Comparison of ENCODE assay signal across 8 cellular contexts in the genomic region with DNA sequence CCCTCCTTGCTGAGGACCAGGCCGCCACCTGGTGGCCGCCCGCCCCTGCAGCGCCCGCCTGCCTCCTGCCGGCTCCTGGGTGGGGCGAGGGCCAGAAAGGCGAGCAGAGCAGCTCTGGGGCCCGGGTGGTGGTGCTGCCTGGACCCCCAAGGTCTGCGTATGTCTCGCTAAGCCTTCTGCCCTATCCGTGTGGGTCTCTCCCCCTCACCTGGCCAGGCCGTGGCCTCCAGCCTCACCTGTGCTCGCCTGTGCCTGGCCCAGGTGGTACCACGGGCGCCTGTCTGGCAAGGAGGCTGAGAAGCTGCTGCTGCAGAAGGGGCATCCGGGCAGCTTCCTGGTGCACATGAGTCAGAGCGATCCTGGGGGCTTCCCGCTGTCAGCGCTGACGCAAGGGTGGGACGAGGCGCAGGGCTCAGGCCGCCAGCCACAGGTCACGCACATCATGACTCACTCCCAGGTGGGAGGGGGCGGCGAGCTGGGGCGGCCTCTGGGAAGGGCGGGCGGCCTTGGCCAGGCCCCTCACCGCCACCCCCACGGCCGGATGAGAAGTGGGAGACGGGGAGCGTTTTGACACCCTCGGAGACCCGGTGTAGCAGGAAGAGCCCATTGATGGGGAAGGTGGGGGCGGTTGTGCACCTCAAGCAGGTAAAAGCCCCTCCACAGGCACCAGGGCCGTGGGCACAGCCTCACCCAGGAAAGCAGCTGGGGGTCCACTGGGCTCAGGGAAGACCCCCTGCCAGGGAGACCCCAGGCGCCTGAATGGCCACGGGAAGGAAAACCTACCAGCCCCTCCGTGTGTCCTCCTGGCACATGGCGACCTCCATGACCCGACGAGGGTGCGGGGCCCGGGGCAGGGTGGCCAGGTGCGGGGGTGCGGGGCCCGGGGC. TPM values are rescaled to one million over a fixed set of nuclear protein-coding genes. Genes with fewer than 3 reads are reported as not detected.
DNase-seq lines count a peak whose midpoint lies in the region; ATAC-seq, FAIRE-seq and TF ChIP-seq lines count a peak whose summit lies in the region.

No MANE protein-coding gene starts in this region.

- no peaks in the 10 kb centered on the region for H3K36me3 Mint-ChIP-seq in neural crest cell (ENCODE audit: low read depth)

- H3K27ac Mint-ChIP-seq in neural crest cell (ENCODE audit: unreplicated experiment), result no peak overlapping the region

- no peak for TF ChIP-seq POLR2A in A549 (IDR thresholded peaks at IDR 0.05; ENCODE audit: low read length)

- H3K9me3 ChIP-seq in A549, result no peaks in the 10 kb centered on the region
- no peaks in the 10 kb centered on the region for H3K9me3 ChIP-seq in thoracic aorta

- H3K4me3 Mint-ChIP-seq in neural crest cell, result no peak overlapping the region

- TF ChIP-seq RAD21 in A549 (conservative IDR thresholded peaks at IDR 0.05 in 1 of 2, IDR thresholded peaks at IDR 0.05 in 1 of 2), result peak; percentile 68 to 81

- no peaks in the 10 kb centered on the region for H3K36me3 ChIP-seq in thoracic aorta

- DNase-seq in A549 (ENCODE audit: low read depth in 1 of 2, low spot score in 1 of 2), result peak; percentile 67 to 78
- DNase-seq in NK-92 treated with Interleukin-12 subunit alpha and Interleukin-12 subunit beta, amount 100 ng/mL, for 24 hours (lab: John Stamatoyannopoulos, UW), result peak; percentile 96
- DNase-seq in activated CD8-positive, alpha-beta memory T cell treated with anti-CD3 and anti-CD28 coated beads, Interleukin-2, amount 50 U/mL, for 1 hour (ENCODE audit: extremely low read depth), result peak; percentile 88
- DNase-seq in epithelial cell of esophagus (ENCODE audit: low read depth), result peak; percentile 68
- peak; percentile 62 for DNase-seq in neural crest cell (ENCODE audit: low read depth, low spot score)
- no peak for DNase-seq in thoracic aorta (ENCODE audit: low spot score)

- H3K27ac ChIP-seq in A549, result peak overlapping the region; percentile 76 to 88
- no peak overlapping the region for H3K27ac ChIP-seq in thoracic aorta

- TF ChIP-seq EP300 in A549 (IDR thresholded peaks at IDR 0.05), result peak in 1 of 2 experiments; percentile 68; a peak in 2 of 5 replicates

- TF ChIP-seq CTCF in A549 (IDR thresholded peaks at IDR 0.05), result peak; percentile 78
- TF ChIP-seq CTCF in epithelial cell of esophagus (IDR thresholded peaks at IDR 0.05; ENCODE audit: insufficient read depth, low read depth, low read length, missing control alignments), result peak; percentile 65
- TF ChIP-seq CTCF in neural crest cell (conservative IDR thresholded peaks at IDR 0.05), result peak; percentile 86
- TF ChIP-seq CTCF in thoracic aorta (IDR thresholded peaks at IDR 0.05), result peak; percentile 84

- H3K4me3 ChIP-seq in A549, result peak overlapping the region; percentile 32; the same call in 2 of the 3 replicates
- no peak overlapping the region for H3K4me3 ChIP-seq in epithelial cell of esophagus (ENCODE audit: low read length)
- no peak overlapping the region for H3K4me3 ChIP-seq in thoracic aorta

- H3K4me1 Mint-ChIP-seq in neural crest cell, result no peaks in the 10 kb centered on the region

- peaks cover 53% of the 10 kb centered on the region for H3K27me3 Mint-ChIP-seq in neural crest cell (ENCODE audit: low read depth)

- peak overlapping the region; percentile 95 for H3K4me2 ChIP-seq in A549

- POLR2A ChIA-PET in A549 (lab: Yijun Ruan, JAX), result interaction anchor here (0.6 to 1.0 kb wide), 4 partner anchors 15 to 160 kb away, joined by 3 to 5 read pairs (median 4); a partner anchor contains a TSS

- ATAC-seq in A549, result peak; percentile 58 to 82
- ATAC-seq in GM18502 (IDR thresholded peaks at IDR 0.05; ENCODE audit: poor library complexity, unreplicated experiment), result peak; percentile 53
- peak; percentile 44 for ATAC-seq in HG02973 (IDR thresholded peaks at IDR 0.05; ENCODE audit: unreplicated experiment)
- ATAC-seq in thoracic aorta (ENCODE audit: insufficient number of reproducible peaks, low FRiP score, low read depth), result no peak

- peaks cover 15% of the 10 kb centered on the region for H3K27me3 ChIP-seq in thoracic aorta (replicated peaks; ENCODE audit: insufficient read depth)

- FAIRE-seq in A549 (lab: Jason Lieb, UNC), result no peak

- 31% methylated on average over 3 of the region's 50 CpGs for WGBS in A549 (ENCODE audit: missing lambda C conversion rate)

- peaks cover 36% of the 10 kb centered on the region for H3K4me1 ChIP-seq in A549
- peaks cover 5 to 23% of the 10 kb centered on the region in 2 donors for H3K4me1 ChIP-seq in thoracic aorta (ENCODE audit: control insufficient read depth in 1 of 2, low read depth in 2 of 2)

- no peaks in the 10 kb centered on the region for H3K9me3 Mint-ChIP-seq in neural crest cell

- CTCF ChIA-PET in A549 (lab: Yijun Ruan, JAX), result interaction anchor here (0.8 to 8.8 kb wide), 28 partner anchors 8 to 235 kb away, joined by 3 to 126 read pairs (median 5); a partner anchor contains a TSS

TF ChIP-seq in A549, 52 proteins besides CTCF, POLR2A, EP300 and RAD21 (continues in another document):
- no peak for TF ChIP-seq ZFP36 (IDR thresholded peaks at IDR 0.05; ENCODE audit: borderline replicate concordance, partially characterized antibody)
- no peak for TF ChIP-seq CHD2 (IDR thresholded peaks at IDR 0.05; ENCODE audit: low read length, partially characterized antibody)
- TF ChIP-seq CBX8 (IDR thresholded peaks at IDR 0.05), result no peak
- no peak for TF ChIP-seq MAZ (IDR thresholded peaks at IDR 0.05; ENCODE audit: borderline replicate concordance, low read depth, low read length)
- no peak for TF ChIP-seq NPAS2 (CRISPR knock-in tag; IDR thresholded peaks at IDR 0.05; ENCODE audit: borderline replicate concordance)
- TF ChIP-seq TP53 (CRISPR knock-in tag; IDR thresholded peaks at IDR 0.05), result no peak
- TF ChIP-seq, protein P1, sequence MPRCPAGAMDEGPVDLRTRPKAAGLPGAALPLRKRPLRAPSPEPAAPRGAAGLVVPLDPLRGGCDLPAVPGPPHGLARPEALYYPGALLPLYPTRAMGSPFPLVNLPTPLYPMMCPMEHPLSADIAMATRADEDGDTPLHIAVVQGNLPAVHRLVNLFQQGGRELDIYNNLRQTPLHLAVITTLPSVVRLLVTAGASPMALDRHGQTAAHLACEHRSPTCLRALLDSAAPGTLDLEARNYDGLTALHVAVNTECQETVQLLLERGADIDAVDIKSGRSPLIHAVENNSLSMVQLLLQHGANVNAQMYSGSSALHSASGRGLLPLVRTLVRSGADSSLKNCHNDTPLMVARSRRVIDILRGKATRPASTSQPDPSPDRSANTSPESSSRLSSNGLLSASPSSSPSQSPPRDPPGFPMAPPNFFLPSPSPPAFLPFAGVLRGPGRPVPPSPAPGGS (IDR thresholded peaks at IDR 0.05), result no peak
- TF ChIP-seq SMC3 (IDR thresholded peaks at IDR 0.05), result peak; percentile 86
- no peak for TF ChIP-seq TFCP2L1 (CRISPR knock-in tag; IDR thresholded peaks at IDR 0.05)
- no peak for TF ChIP-seq CBX2 (IDR thresholded peaks at IDR 0.05; ENCODE audit: borderline replicate concordance, low read depth)
- TF ChIP-seq MYC (IDR thresholded peaks at IDR 0.05; ENCODE audit: borderline replicate concordance, low read length), result no peak
- no peak for TF ChIP-seq RARB (CRISPR knock-in tag; IDR thresholded peaks at IDR 0.05)
- peak in 1 of 2 experiments; percentile 37; a peak in 1 of 5 replicates for TF ChIP-seq JUN (IDR thresholded peaks at IDR 0.05)
- no peak for TF ChIP-seq ZNF302 (CRISPR knock-in tag; IDR thresholded peaks at IDR 0.05)
- no peak for TF ChIP-seq RFX5 (IDR thresholded peaks at IDR 0.05)
- TF ChIP-seq JUNB (IDR thresholded peaks at IDR 0.05), result 0 out of 2 replicates have a peak, but pooled peaks have one; percentile 46
- TF ChIP-seq ZSCAN20 (CRISPR knock-in tag; IDR thresholded peaks at IDR 0.05), result no peak
- TF ChIP-seq, protein P2, sequence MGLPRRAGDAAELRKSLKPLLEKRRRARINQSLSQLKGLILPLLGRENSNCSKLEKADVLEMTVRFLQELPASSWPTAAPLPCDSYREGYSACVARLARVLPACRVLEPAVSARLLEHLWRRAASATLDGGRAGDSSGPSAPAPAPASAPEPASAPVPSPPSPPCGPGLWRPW (IDR thresholded peaks at IDR 0.05), result no peak
- peak in 1 of 2 experiments; percentile 17; a peak in 1 of 4 replicates for TF ChIP-seq CEBPB (IDR thresholded peaks at IDR 0.05)

RNA-seq across cellular contexts. Expression of a gene that starts 9.9 kb away (rescaled TPM):
- polyA plus RNA-seq in A549 (2011; rRNA removed), result not detected in 2 replicates
- 0.07 and 0.08 TPM in 2 replicates for polyA plus RNA-seq in A549 (2012; cell fraction: cytosol; rRNA removed)
- 0.12 TPM in 1 of 2 replicates, not detected in the other for polyA plus RNA-seq in A549 (2012; cell fraction: nucleus; rRNA removed)
- polyA plus RNA-seq in A549 (2017; fragmentation: RNase III; extraction: RNeasy Plus Mini Kit Qiagen cat#74134 plus additional on column Dnase treatment), result 0.08 TPM in 1 of 3 replicates, not detected in the others
- polyA minus RNA-seq in A549 (2011; rRNA and poly(A)+ RNA removed), result 0.08 TPM in 1 of 2 replicates, not detected in the other
- total RNA-seq in neural crest cell, result not detected in 2 replicates
- under 1 TPM in 1 of 2 donors, not detected in 1; 0.71 TPM for total RNA-seq in thoracic aorta

RNA-seq across cellular contexts. Expression of a gene that starts 44.3 kb away (rescaled TPM):
- polyA plus RNA-seq in A549 (2011; rRNA removed) (23.9 and 34.9 TPM in 2 replicates), A549 (2017; fragmentation: RNase III; extraction: RNeasy Plus Mini Kit Qiagen cat#74134 plus additional on column Dnase treatment) (88.0 to 95.3 TPM (median 90.9 TPM) in 3 replicates)
- polyA plus RNA-seq in A549 (2012; cell fraction: cytosol; rRNA removed), result 54.0 and 72.0 TPM in 2 replicates
- polyA plus RNA-seq in A549 (2012; cell fraction: nucleus; rRNA removed), result 477 and 531 TPM in 2 replicates
- polyA minus RNA-seq in A549 (2011; rRNA and poly(A)+ RNA removed), result 27.8 and 31.7 TPM in 2 replicates
- total RNA-seq in neural crest cell (192 and 203 TPM in 2 replicates), thoracic aorta (10 to 100 TPM; 36.2 to 36.7 TPM)

RNA-seq across cellular contexts. Expression of a gene that starts 50.9 kb away (rescaled TPM):
- polyA plus RNA-seq in A549 (2011; rRNA removed) (4.3 and 4.6 TPM in 2 replicates), A549 (2017; fragmentation: RNase III; extraction: RNeasy Plus Mini Kit Qiagen cat#74134 plus additional on column Dnase treatment) (11.2 to 17.6 TPM (median 11.2 TPM) in 3 replicates)
- polyA plus RNA-seq in A549 (2012; cell fraction: cytosol; rRNA removed), result 15.8 and 18.5 TPM in 2 replicates
- polyA plus RNA-seq in A549 (2012; cell fraction: nucleus; rRNA removed), result 21.1 and 23.1 TPM in 2 replicates
- 0.78 and 0.95 TPM in 2 replicates for polyA minus RNA-seq in A549 (2011; rRNA and poly(A)+ RNA removed)
- total RNA-seq in neural crest cell (17.4 and 22.3 TPM in 2 replicates), thoracic aorta (100 to 1,000 TPM in 1 of 2 donors, 10 to 100 TPM in 1; 31.5 to 104 TPM)

RNA-seq across cellular contexts. Expression of a gene that starts 51.7 kb away (rescaled TPM):
- polyA plus RNA-seq in A549 (2011; rRNA removed) (3.2 and 4.0 TPM in 2 replicates), A549 (2017; fragmentation: RNase III; extraction: RNeasy Plus Mini Kit Qiagen cat#74134 plus additional on column Dnase treatment) (8.8 to 10.4 TPM (median 10.2 TPM) in 3 replicates)
- 12.4 and 20.3 TPM in 2 replicates for polyA plus RNA-seq in A549 (2012; cell fraction: cytosol; rRNA removed)
- polyA plus RNA-seq in A549 (2012; cell fraction: nucleus; rRNA removed), result 71.3 and 92.0 TPM in 2 replicates
- 1.8 and 2.4 TPM in 2 replicates for polyA minus RNA-seq in A549 (2011; rRNA and poly(A)+ RNA removed)
- total RNA-seq in neural crest cell (26.1 and 26.2 TPM in 2 replicates), thoracic aorta (10 to 100 TPM; 10.8 to 21.2 TPM)

Comparison
In these comparisons a context has a peak if more than half of its experiments do, and no peak if none do; other contexts are left out.
1. H3K27ac ChIP-seq: peak in A549 (2 of 2); none in thoracic aorta (0 of 2).
2. Peak in every context shown above with its lines, with median percentiles within 50 percentile points of each other: CTCF ChIP-seq.